Comparison of ENCODE assay signal across 22 cellular contexts in genomic region chr10:133027480-133027879, GRCh38.
"Had no signal": no experiment of that assay in that cellular context is flagged by ENCODE, and none has a peak within 500 bp of the region (broad histone marks: within the 10 kb centered on the region; RNA-seq: fewer than 3 reads in every experiment).

No MANE protein-coding gene starts in this region.

- H3K4me3 ChIP-seq: esophagus squamous epithelium, lower lobe of right lung, smooth muscle cell, thyroid gland had no signal

- ATAC-seq: effector memory CD8-positive, alpha-beta T cell; left colon; left ventricle myocardium superior; lower lobe of right lung; naive thymus-derived CD8-positive, alpha-beta T cell; sciatic nerve; stimulated activated naive CD8-positive, alpha-beta T cell treated with anti-CD3 and anti-CD28 coated beads, Interleukin-15, amount 100 ng/mL, for 72 hours had no signal

- H3K36me3 ChIP-seq: esophagus squamous epithelium, lower lobe of right lung, thyroid gland had no signal

- H3K4me2 ChIP-seq: smooth muscle cell had no signal

- H3K9me3 ChIP-seq: esophagus squamous epithelium, lower lobe of right lung, thyroid gland had no signal

- H3K4me1 ChIP-seq: esophagus squamous epithelium, lower lobe of right lung, thyroid gland had no signal

- H3K27me3 ChIP-seq: thyroid gland had no signal

- DNase-seq: caudate nucleus; cerebellar nuclear complex; cortex of kidney; effector memory CD8-positive, alpha-beta T cell; erythroblast; esophagus squamous epithelium; head of caudate nucleus; left colon; left ventricle myocardium superior; lower lobe of right lung; naive thymus-derived CD8-positive, alpha-beta T cell; nucleus accumbens; stimulated activated CD4-positive, alpha-beta T cell treated with anti-CD3 and anti-CD28 coated beads, Interleukin-12 subunit alpha, Interleukin-12 subunit beta, amount 100 ng/mL, for 4 hours; stimulated activated CD4-positive, alpha-beta T cell treated with anti-CD3 and anti-CD28 coated beads, Interleukin-1b, Interleukin-23, amount 100 ng/mL, for 48 hours; stimulated activated CD4-positive, alpha-beta T cell treated with anti-CD3 and anti-CD28 coated beads, Interleukin-4, amount 100 ng/mL, for 1 hour; stimulated activated CD8-positive, alpha-beta memory T cell treated with anti-CD3 and anti-CD28 coated beads, Interleukin-4, amount 100 ng/mL, for 48 hours; stimulated activated naive CD4-positive, alpha-beta T cell; stimulated activated naive CD8-positive, alpha-beta T cell treated with anti-CD3 and anti-CD28 coated beads, Interleukin-15, amount 100 ng/mL, for 72 hours; thyroid gland; trophoblast cell had no signal

- H3K27ac ChIP-seq: esophagus squamous epithelium, lower lobe of right lung, thyroid gland had no signal
